31 cellular contexts compared by ENCODE assay signal in the genomic region with DNA sequence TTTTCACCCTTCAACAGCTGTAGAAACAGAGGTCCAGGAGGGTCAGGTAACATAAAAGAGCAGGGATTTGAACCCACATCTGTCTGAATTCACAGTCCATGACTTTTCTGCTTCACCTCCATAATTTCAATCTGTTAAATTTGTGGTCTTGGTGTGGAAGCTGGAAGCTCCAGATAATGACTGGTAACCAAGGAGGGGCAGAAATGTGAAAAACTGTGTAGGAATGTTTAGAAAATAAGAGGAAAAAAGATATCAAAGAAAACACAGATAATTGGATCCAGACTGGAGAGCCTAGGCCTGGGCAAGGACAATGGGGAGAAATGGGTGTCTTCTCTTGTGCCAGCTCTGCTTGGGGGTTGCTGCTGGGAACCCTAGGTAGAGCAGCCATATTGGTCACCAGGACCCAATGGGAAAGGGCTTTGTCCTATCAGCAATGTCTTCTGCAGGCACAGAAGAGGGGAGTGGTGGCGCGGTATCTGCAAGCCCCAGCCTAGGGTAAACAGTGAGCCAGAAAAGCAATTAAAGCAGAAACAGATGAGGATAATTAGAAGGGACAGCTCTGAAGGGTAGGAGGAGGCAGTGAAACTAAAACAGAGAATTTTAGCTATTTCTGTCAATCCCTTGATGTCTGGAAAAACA.
"Had no signal": no experiment of that assay in that cellular context is flagged by ENCODE, and none has a peak within 500 bp of the region (broad histone marks: within the 10 kb centered on the region; RNA-seq: fewer than 3 reads in every experiment).

No MANE protein-coding gene starts in this region.

- H3K9me3 Mint-ChIP-seq: naive B cell; nephron; neural progenitor cell; stimulated activated effector memory CD8-positive, alpha-beta T cell treated with anti-CD3 and anti-CD28 coated beads, Interleukin-12 subunit alpha, Interleukin-12 subunit beta, amount 100 ng/mL, for 72 hours; stimulated activated naive CD8-positive, alpha-beta T cell treated with anti-CD3 and anti-CD28 coated beads, Interleukin-15, amount 100 ng/mL, for 72 hours; type B pancreatic cell had no signal

- H3K4me3 Mint-ChIP-seq: naive B cell; natural killer cell; nephron; neural progenitor cell; stimulated activated effector memory CD8-positive, alpha-beta T cell treated with anti-CD3 and anti-CD28 coated beads, Interleukin-12 subunit alpha, Interleukin-12 subunit beta, amount 100 ng/mL, for 72 hours; stimulated activated naive CD8-positive, alpha-beta T cell treated with anti-CD3 and anti-CD28 coated beads, Interleukin-15, amount 100 ng/mL, for 72 hours; type B pancreatic cell had no signal

- H3K4me3 ChIP-seq: neural progenitor cell, ovary, psoas muscle, right lobe of liver, sigmoid colon, suprapubic skin, testis, tibial artery, transverse colon, upper lobe of right lung, uterus had no signal

- H3K9me3 ChIP-seq: neutrophil, ovary, psoas muscle, right lobe of liver, sigmoid colon, suprapubic skin, testis, tibial artery, transverse colon, upper lobe of right lung, uterus had no signal

- H3K79me2 ChIP-seq: parathyroid adenoma had no signal

- H2AFZ ChIP-seq: neural progenitor cell, parathyroid adenoma had no signal

- H3K36me3 ChIP-seq: neural progenitor cell, neutrophil, ovary, sigmoid colon, suprapubic skin, tibial artery, transverse colon, upper lobe of right lung, uterus had no signal

- H3K27ac ChIP-seq: neural progenitor cell, neutrophil, ovary, parathyroid adenoma, psoas muscle, right lobe of liver, sigmoid colon, suprapubic skin, testis, tibial artery, transverse colon, upper lobe of right lung, uterus had no signal

- H3K9ac ChIP-seq: neural progenitor cell, parathyroid adenoma had no signal

- H3K27ac Mint-ChIP-seq: naive B cell; natural killer cell; nephron; neural progenitor cell; progenitor cell of endocrine pancreas; stimulated activated effector memory CD8-positive, alpha-beta T cell treated with anti-CD3 and anti-CD28 coated beads, Interleukin-12 subunit alpha, Interleukin-12 subunit beta, amount 100 ng/mL, for 72 hours; stimulated activated naive CD8-positive, alpha-beta T cell treated with anti-CD3 and anti-CD28 coated beads, Interleukin-15, amount 100 ng/mL, for 72 hours; type B pancreatic cell had no signal

- H3K4me1 ChIP-seq: parathyroid adenoma, psoas muscle, right lobe of liver, suprapubic skin, transverse colon, upper lobe of right lung had no signal

- FAIRE-seq: small intestine had no signal

- H3K27me3 ChIP-seq: neural progenitor cell, neutrophil, ovary, right lobe of liver, sigmoid colon, suprapubic skin, testis, tibial artery, transverse colon, upper lobe of right lung, uterus had no signal

- H3K36me3 Mint-ChIP-seq: naive B cell; natural killer cell; neural progenitor cell; stimulated activated effector memory CD8-positive, alpha-beta T cell treated with anti-CD3 and anti-CD28 coated beads, Interleukin-12 subunit alpha, Interleukin-12 subunit beta, amount 100 ng/mL, for 72 hours; type B pancreatic cell had no signal

- H3K4me1 Mint-ChIP-seq: naive B cell, natural killer cell, nephron, neural progenitor cell had no signal

- H3K27me3 Mint-ChIP-seq: naive B cell; progenitor cell of endocrine pancreas; stimulated activated naive CD8-positive, alpha-beta T cell treated with anti-CD3 and anti-CD28 coated beads, Interleukin-15, amount 100 ng/mL, for 72 hours; type B pancreatic cell had no signal

- ATAC-seq: natural killer cell; psoas muscle; right cardiac atrium; right lobe of liver; stimulated activated effector memory CD8-positive, alpha-beta T cell treated with anti-CD3 and anti-CD28 coated beads, Interleukin-12 subunit alpha, Interleukin-12 subunit beta, amount 100 ng/mL, for 72 hours; stimulated activated naive CD8-positive, alpha-beta T cell treated with anti-CD3 and anti-CD28 coated beads, Interleukin-15, amount 100 ng/mL, for 72 hours; stimulated activated naive CD8-positive, alpha-beta T cell treated with anti-CD3 and anti-CD28 coated beads, Interleukin-15, Interleukin-2, amounts not matched to agents 100 U/mL and 50 U/mL, for 24 hours; upper lobe of right lung had no signal

- DNase-seq: naive B cell; natural killer cell; nucleus accumbens; ovary; posterior cingulate gyrus; psoas muscle; right lobe of liver; sigmoid colon; small intestine; stimulated activated CD4-positive, alpha-beta T cell treated with anti-CD3 and anti-CD28 coated beads, Interleukin-15, amount 100 ng/mL, for 24 hours; stimulated activated CD4-positive, alpha-beta T cell treated with anti-CD3 and anti-CD28 coated beads, Interleukin-2, amount 100 ng/mL, for 24 hours; stimulated activated CD4-positive, alpha-beta T cell treated with anti-CD3 and anti-CD28 coated beads, Interleukin-2, amount 100 ng/mL, for 48 hours; stimulated activated CD4-positive, alpha-beta T cell treated with anti-CD3 and anti-CD28 coated beads, Interleukin-4, amount 100 ng/mL, for 24 hours; stimulated activated naive CD4-positive, alpha-beta T cell; stimulated activated naive CD8-positive, alpha-beta T cell treated with anti-CD3 and anti-CD28 coated beads, Interleukin-15, amount 100 ng/mL, for 72 hours; stimulated activated naive CD8-positive, alpha-beta T cell treated with anti-CD3 and anti-CD28 coated beads, Interleukin-15, Interleukin-2, amounts not matched to agents 100 U/mL and 50 U/mL, for 24 hours; substantia nigra; testis; tibial artery; transverse colon; upper lobe of right lung; uterus had no signal
